21 cellular contexts compared by ENCODE assay signal in genomic region chr16:89242795-89243200, GRCh38. TPM values are rescaled to one million over a fixed set of nuclear protein-coding genes. Genes with fewer than 3 reads are reported as not detected.
DNase-seq lines count a peak whose midpoint lies in the region; ATAC-seq, FAIRE-seq and TF ChIP-seq lines count a peak whose summit lies in the region.
"Had no signal": no experiment of that assay in that cellular context is flagged by ENCODE, and none has a peak within 500 bp of the region (broad histone marks: within the 10 kb centered on the region; RNA-seq: fewer than 3 reads in every experiment).

No MANE protein-coding gene starts in this region.

- intact Hi-C loops in HepG2 (cut with micrococcal nuclease; ENCODE audit: unreplicated experiment) (loop anchor here (5.0 kb wide), 1 partner anchor 265 kb away; the partner anchor contains the start of gene SPG7), right lobe of liver (cut with DNase I) (no loop called here)

- H3K9me3 Mint-ChIP-seq in chondrocyte (ENCODE audit: low read depth) = peaks cover 2% of the 10 kb centered on the region
- H3K9me3 Mint-ChIP-seq in type B pancreatic cell = no peaks in the 10 kb centered on the region
- H3K9me3 Mint-ChIP-seq: stimulated activated naive CD8-positive, alpha-beta T cell treated with anti-CD3 and anti-CD28 coated beads, Interleukin-15, Interleukin-2, amounts not matched to agents 100 ng/mL and 50 ng/mL, for 24 hours had no signal

- TF ChIP-seq POLR2A in HepG2 (IDR thresholded peaks at IDR 0.05; ENCODE audit: insufficient read depth in 1 of 2, low read depth in 2 of 2, low read length in 2 of 2) = peak in 1 of 2 experiments; percentile 29; a peak in 1 of 4 replicates
- no peak for TF ChIP-seq POLR2A in right lobe of liver (IDR thresholded peaks at IDR 0.05)

- POLR2A ChIA-PET in HepG2 (lab: Yijun Ruan, JAX) = interaction anchor here (0.8 to 6.6 kb wide), 2 partner anchors 18 to 25 kb away, joined by 3 to 78 read pairs; partner anchors contain the start of gene ZNF778
- POLR2A ChIA-PET in RWPE1 (lab: Yijun Ruan, JAX; ENCODE audit: low non-redundant PET) = no interaction called here

- H3K4me1 ChIP-seq in HepG2 (ENCODE audit: insufficient read depth, low read length) (peaks cover 45% of the 10 kb centered on the region), right lobe of liver (peaks cover 0 to 10% (median 0%) of the 10 kb centered on the region in 4 donors)
- H3K4me1 ChIP-seq: parathyroid adenoma had no signal

- no peak overlapping the region for H3K4me3 Mint-ChIP-seq in chondrocyte (ENCODE audit: unreplicated experiment)
- H3K4me3 Mint-ChIP-seq in type B pancreatic cell = peak overlapping the region; percentile 67
- H3K4me3 Mint-ChIP-seq: stimulated activated naive CD8-positive, alpha-beta T cell treated with anti-CD3 and anti-CD28 coated beads, Interleukin-15, Interleukin-2, amounts not matched to agents 100 ng/mL and 50 ng/mL, for 24 hours had no signal

- no peaks in the 10 kb centered on the region for H4K20me1 ChIP-seq in HepG2 (ENCODE audit: insufficient read depth, low read length)

- in situ Hi-C loops in HepG2 (cut with HindIII; ENCODE audit: extremely low pct_ligation_motif_present, low pct_unique_long_range_greater_than_20kb) = no loop called here

- no peak for FAIRE-seq in HepG2 (lab: Jason Lieb, UNC)
- FAIRE-seq: small intestine had no signal

- H3K4me1 Mint-ChIP-seq in chondrocyte (ENCODE audit: low read depth) = peaks cover 15% of the 10 kb centered on the region
- peaks cover 3% of the 10 kb centered on the region for H3K4me1 Mint-ChIP-seq in type B pancreatic cell (ENCODE audit: unreplicated experiment)

- H3K9me3 ChIP-seq in HepG2 (ENCODE audit: low read length) (no peaks in the 10 kb centered on the region), right lobe of liver (no peaks in the 10 kb centered on the region)
- H3K9me3 ChIP-seq: SK-N-SH, vagina had no signal

- H3K27me3 Mint-ChIP-seq in chondrocyte (ENCODE audit: low read depth) = no peaks in the 10 kb centered on the region
- no peaks in the 10 kb centered on the region for H3K27me3 Mint-ChIP-seq in type B pancreatic cell
- H3K27me3 Mint-ChIP-seq: stimulated activated naive CD8-positive, alpha-beta T cell treated with anti-CD3 and anti-CD28 coated beads, Interleukin-15, Interleukin-2, amounts not matched to agents 100 ng/mL and 50 ng/mL, for 24 hours had no signal

- no peak overlapping the region for H2AFZ ChIP-seq in HepG2 (ENCODE audit: low read length)
- H2AFZ ChIP-seq: parathyroid adenoma had no signal

- H3K4me3 ChIP-seq in HepG2 (replicated peaks in 1 of 3; ENCODE audit: insufficient read depth in 1 of 3, low read depth in 2 of 3, low read length in 3 of 3) (no peak overlapping the region), right lobe of liver (no peak overlapping the region)
- H3K4me3 ChIP-seq: HAP-1, vagina had no signal

- TF ChIP-seq RAD21 in HepG2 (CRISPR knock-in tag; IDR thresholded peaks at IDR 0.05) = no peak

- ATAC-seq in HepG2 = no peak
- no peak for ATAC-seq in right lobe of liver

- H3K79me2 ChIP-seq in HepG2 (ENCODE audit: insufficient read depth, low read length) = peaks cover 4% of the 10 kb centered on the region
- H3K79me2 ChIP-seq: parathyroid adenoma had no signal

- CTCF ChIA-PET in HepG2 (lab: Yijun Ruan, JAX; ENCODE audit: low intra/inter-chr PET ratio, low total read pairs) (no interaction called here), RWPE1 (lab: Yijun Ruan, JAX) (no interaction called here)

- BruUV-seq in HepG2 (replicated peaks; lab: Mats Ljungman, UMichigan) = no TSS peak

- H3K27ac Mint-ChIP-seq in chondrocyte (ENCODE audit: unreplicated experiment) (peak overlapping the region; percentile 46), type B pancreatic cell (no peak overlapping the region)
- H3K27ac Mint-ChIP-seq: stimulated activated naive CD8-positive, alpha-beta T cell treated with anti-CD3 and anti-CD28 coated beads, Interleukin-15, Interleukin-2, amounts not matched to agents 100 ng/mL and 50 ng/mL, for 24 hours had no signal

- DNase-seq in HepG2 (ENCODE audit: low spot score) (no peak), right lobe of liver (no peak), NCI-H69 (lab: John Stamatoyannopoulos, UW) (peak; percentile 40), chondrocyte (ENCODE audit: low spot score) (no peak), type B pancreatic cell (ENCODE audit: extremely low spot score, unreplicated experiment) (no peak), SHP77 (lab: John Stamatoyannopoulos, UW) (no peak), RWPE1 (ENCODE audit: low spot score) (no peak)
- DNase-seq: activated CD8-positive, alpha-beta memory T cell treated with anti-CD3 and anti-CD28 coated beads, Interleukin-2, amount 50 U/mL, for 4 hours; cortex of kidney; erythroblast; GDM1; mesendoderm; NCI-H1092; NCI-H226; SK-N-SH; small intestine had no signal

- TF ChIP-seq EP300 in HepG2 (IDR thresholded peaks at IDR 0.05; ENCODE audit: low read depth in 2 of 2, low read length in 2 of 2) (no peak), HepG2 (CRISPR knock-in tag; IDR thresholded peaks at IDR 0.05; ENCODE audit: borderline replicate concordance) (no peak)

- H3K4me2 ChIP-seq in HepG2 (ENCODE audit: low read depth, low read length) = no peak overlapping the region
- H3K4me2 ChIP-seq: SK-N-SH had no signal

- no peak overlapping the region for H3K9ac ChIP-seq in HepG2 (ENCODE audit: insufficient read depth, low read depth, low read length)
- H3K9ac ChIP-seq: parathyroid adenoma, SK-N-SH had no signal

- TF ChIP-seq CTCF in HepG2 (CRISPR knock-in tag; IDR thresholded peaks at IDR 0.05) (no peak), right lobe of liver (IDR thresholded peaks at IDR 0.05) (no peak), chondrocyte (IDR thresholded peaks at IDR 0.05) (no peak), type B pancreatic cell (conservative IDR thresholded peaks at IDR 0.05) (no peak), RWPE1 (conservative IDR thresholded peaks at IDR 0.05; ENCODE audit: low read depth) (no peak)

- H3K27ac ChIP-seq in HepG2 (ENCODE audit: extremely low read length, insufficient read depth, low read length) = peak overlapping the region; percentile 49
- H3K27ac ChIP-seq in right lobe of liver = no peak overlapping the region
- H3K27ac ChIP-seq in RWPE1 = no peak overlapping the region
- H3K27ac ChIP-seq: parathyroid adenoma, vagina had no signal

- 62% methylated on average over 12 of the region's 12 CpGs for WGBS in HepG2 (ENCODE audit: low lambda C conversion rate)
- WGBS in right lobe of liver (ENCODE audit: insufficient coverage, low coverage, low lambda C conversion rate, missing lambda C conversion rate) = 31% methylated on average over 5 of the region's 12 CpGs

- H3K36me3 ChIP-seq in HepG2 (replicated peaks in 1 of 2; ENCODE audit: control insufficient read depth in 1 of 2, insufficient read depth in 2 of 2, low read length in 2 of 2) (no peaks in the 10 kb centered on the region), right lobe of liver (no peaks in the 10 kb centered on the region)
- H3K36me3 ChIP-seq: vagina had no signal

- no peaks in the 10 kb centered on the region for H3K36me3 Mint-ChIP-seq in chondrocyte (ENCODE audit: low read depth)
- peaks cover 3% of the 10 kb centered on the region for H3K36me3 Mint-ChIP-seq in type B pancreatic cell

- H3K27me3 ChIP-seq in HepG2 (ENCODE audit: control insufficient read depth in 1 of 2, insufficient read depth in 2 of 2, low read length in 2 of 2) (no peaks in the 10 kb centered on the region; a peak in 1 of 5 replicates), right lobe of liver (no peaks in the 10 kb centered on the region)
- H3K27me3 ChIP-seq: vagina had no signal

RNA-seq across cellular contexts. Expression of gene ZNF778, which starts 25.3 kb away (rescaled TPM):
- total RNA-seq in HepG2 (2016; rRNA removed; fragmentation: Illumina TruSeq; extraction: Trizol) (7.2 and 9.3 TPM in 2 replicates), right lobe of liver (10 to 100 TPM in 1 of 6 experiments, 1 to 10 TPM in 5; 2.3 to 11.2 (median 3.1) TPM), chondrocyte (5.8 to 7.7 TPM (median 6.6 TPM) in 3 replicates), type B pancreatic cell (ENCODE audit: low replicate concordance) (8.2 and 14.4 TPM in 2 replicates)
- total RNA-seq in HepG2 (2016; cell fraction: cytosol; rRNA removed; fragmentation: Illumina TruSeq; extraction: Trizol; ENCODE audit: low read depth) = 1.7 and 2.6 TPM in 2 replicates
- total RNA-seq in HepG2 (2016; cell fraction: insoluble cytoplasmic fraction; rRNA removed; fragmentation: Illumina TruSeq; extraction: Trizol) = 6.1 and 8.3 TPM in 2 replicates
- 2.7 and 3.9 TPM in 2 replicates for total RNA-seq in HepG2 (2016; cell fraction: membrane; rRNA removed; fragmentation: Illumina TruSeq; extraction: Trizol)
- total RNA-seq in HepG2 (2016; cell fraction: nucleus; rRNA removed; fragmentation: Illumina TruSeq; extraction: Trizol) = 8.7 and 10.5 TPM in 2 replicates
- polyA plus RNA-seq in HepG2 (2011; rRNA removed) = 3.8 and 6.1 TPM in 2 replicates
- 1.8 and 2.1 TPM in 2 replicates for polyA plus RNA-seq in HepG2 (2011; cell fraction: cytosol; rRNA removed)
- 6.6 and 11.3 TPM in 2 replicates for polyA plus RNA-seq in HepG2 (2011; cell fraction: nucleus; rRNA removed)
- 2.4 and 3.0 TPM in 2 replicates for polyA plus RNA-seq in HepG2 (2012)
- polyA plus RNA-seq in HepG2 (2016; cell fraction: cytosol; fragmentation: Illumina TruSeq; extraction: Trizol; ENCODE audit: low read depth) = 0.79 and 0.83 TPM in 2 replicates
- 4.6 and 6.1 TPM in 2 replicates for polyA plus RNA-seq in HepG2 (2016; cell fraction: insoluble cytoplasmic fraction; fragmentation: Illumina TruSeq; extraction: Trizol; ENCODE audit: low read depth)
- polyA plus RNA-seq in HepG2 (2016; cell fraction: membrane; fragmentation: Illumina TruSeq; extraction: Trizol; ENCODE audit: low read depth) = 0.61 and 1.7 TPM in 2 replicates
- 11.3 and 22.5 TPM in 2 replicates for polyA plus RNA-seq in HepG2 (2016; cell fraction: nucleus; fragmentation: Illumina TruSeq; extraction: Trizol; ENCODE audit: insufficient read depth, low read depth)
- 6.4 and 9.2 TPM in 2 replicates for polyA minus RNA-seq in HepG2 (2011; rRNA and poly(A)+ RNA removed; ENCODE audit: low replicate concordance)
- 4.0 and 6.1 TPM in 2 replicates for polyA minus RNA-seq in HepG2 (2011; cell fraction: cytosol; rRNA and poly(A)+ RNA removed)
- 15.2 and 17.3 TPM in 2 replicates for polyA minus RNA-seq in HepG2 (2011; cell fraction: nucleus; rRNA and poly(A)+ RNA removed)

RNA-seq across cellular contexts. Expression of gene SLC22A31, which starts 42.5 kb away (rescaled TPM):
- total RNA-seq in HepG2 (2016; rRNA removed; fragmentation: Illumina TruSeq; extraction: Trizol) (20.6 and 83.3 TPM in 2 replicates), right lobe of liver (10 to 100 TPM in 2 of 6 experiments, 1 to 10 TPM in 1, under 1 TPM in 1, not detected in 2; 0.19 to 19.3 (median 6.8) TPM), chondrocyte (0.40 to 0.94 TPM in 2 of 3 replicates, not detected in the other), type B pancreatic cell (ENCODE audit: low replicate concordance) (2.9 and 5.3 TPM in 2 replicates)
- 22.4 and 22.9 TPM in 2 replicates for total RNA-seq in HepG2 (2016; cell fraction: cytosol; rRNA removed; fragmentation: Illumina TruSeq; extraction: Trizol; ENCODE audit: low read depth)
- 17.9 and 83.9 TPM in 2 replicates for total RNA-seq in HepG2 (2016; cell fraction: insoluble cytoplasmic fraction; rRNA removed; fragmentation: Illumina TruSeq; extraction: Trizol)
- 38.1 and 39.2 TPM in 2 replicates for total RNA-seq in HepG2 (2016; cell fraction: membrane; rRNA removed; fragmentation: Illumina TruSeq; extraction: Trizol)
- 88.9 and 114 TPM in 2 replicates for total RNA-seq in HepG2 (2016; cell fraction: nucleus; rRNA removed; fragmentation: Illumina TruSeq; extraction: Trizol)
- polyA plus RNA-seq in HepG2 (2011; rRNA removed) = 67.3 and 98.2 TPM in 2 replicates
- 27.2 and 52.1 TPM in 2 replicates for polyA plus RNA-seq in HepG2 (2011; cell fraction: cytosol; rRNA removed)
- 1,312 and 1,533 TPM in 2 replicates for polyA plus RNA-seq in HepG2 (2011; cell fraction: nucleus; rRNA removed)
- polyA plus RNA-seq in HepG2 (2012) = 45.8 and 48.2 TPM in 2 replicates
- polyA plus RNA-seq in HepG2 (2016; cell fraction: cytosol; fragmentation: Illumina TruSeq; extraction: Trizol; ENCODE audit: low read depth) = 27.4 and 28.3 TPM in 2 replicates
- 23.8 and 26.1 TPM in 2 replicates for polyA plus RNA-seq in HepG2 (2016; cell fraction: insoluble cytoplasmic fraction; fragmentation: Illumina TruSeq; extraction: Trizol; ENCODE audit: low read depth)
- 29.3 and 31.7 TPM in 2 replicates for polyA plus RNA-seq in HepG2 (2016; cell fraction: membrane; fragmentation: Illumina TruSeq; extraction: Trizol; ENCODE audit: low read depth)
- 322 and 325 TPM in 2 replicates for polyA plus RNA-seq in HepG2 (2016; cell fraction: nucleus; fragmentation: Illumina TruSeq; extraction: Trizol; ENCODE audit: insufficient read depth, low read depth)
- polyA minus RNA-seq in HepG2 (2011; rRNA and poly(A)+ RNA removed; ENCODE audit: low replicate concordance) = 51.6 TPM in 1 of 2 replicates, not detected in the other
- 17.1 and 21.0 TPM in 2 replicates for polyA minus RNA-seq in HepG2 (2011; cell fraction: cytosol; rRNA and poly(A)+ RNA removed)
- 89.4 and 90.8 TPM in 2 replicates for polyA minus RNA-seq in HepG2 (2011; cell fraction: nucleus; rRNA and poly(A)+ RNA removed)
- total RNA-seq: glomerular endothelial cell, vagina had no signal
